Comparison of ENCODE assay signal across 13 cellular contexts in genomic region chr14:105025429-105025828, GRCh38. TPM values are rescaled to one million over a fixed set of nuclear protein-coding genes. Genes with fewer than 3 reads are reported as not detected.
DNase-seq lines count a peak whose midpoint lies in the region; ATAC-seq and TF ChIP-seq lines count a peak whose summit lies in the region.
"Had no signal": no experiment of that assay in that cellular context is flagged by ENCODE, and none has a peak within 500 bp of the region (broad histone marks: within the 10 kb centered on the region; RNA-seq: fewer than 3 reads in every experiment).

No MANE protein-coding gene starts in this region.

- H3K4me2 ChIP-seq in SK-N-SH = peak overlapping the region; percentile 53
- H3K4me2 ChIP-seq: GM23338 had no signal

- WGBS in SK-N-SH (ENCODE audit: low lambda C conversion rate) = 92% methylated on average over 6 of the region's 6 CpGs

- peaks cover 20% of the 10 kb centered on the region for H3K79me2 ChIP-seq in SK-N-SH (ENCODE audit: insufficient read depth)

- TF ChIP-seq EP300 in SK-N-SH (IDR thresholded peaks at IDR 0.05; ENCODE audit: borderline replicate concordance in 1 of 2, low read depth in 1 of 2, low read length in 1 of 2) = no peak

- peak overlapping the region; percentile 0 to 99; a peak in 3 of 4 replicates for H3K27ac ChIP-seq in SK-N-SH (ENCODE audit: low read depth in 2 of 2, low read length in 1 of 2)

- peak overlapping the region; percentile 87 for H3K27ac Mint-ChIP-seq in activated naive CD8-positive, alpha-beta T cell treated with anti-CD3 and anti-CD28 coated beads, Interleukin-2, amount 50 U/mL, for 24 hours
- H3K27ac Mint-ChIP-seq in natural killer cell treated with Interleukin-12 subunit alpha and Interleukin-12 subunit beta and Interleukin-15 and Interleukin-18, amount 100 ng/mL, for 72 hours = peak overlapping the region; percentile 48 to 96
- H3K27ac Mint-ChIP-seq: GM23338 had no signal

- H3K4me3 Mint-ChIP-seq in activated naive CD8-positive, alpha-beta T cell treated with anti-CD3 and anti-CD28 coated beads, Interleukin-2, amount 50 U/mL, for 24 hours = no peak overlapping the region
- peak overlapping the region; percentile 74 for H3K4me3 Mint-ChIP-seq in natural killer cell treated with Interleukin-12 subunit alpha and Interleukin-12 subunit beta and Interleukin-15 and Interleukin-18, amount 100 ng/mL, for 72 hours
- H3K4me3 Mint-ChIP-seq: GM23338 had no signal

- POLR2A ChIA-PET in SK-N-SH (lab: Yijun Ruan, JAX) = no interaction called here

- H3F3A ChIP-seq in SK-N-SH (replicated peaks; ENCODE audit: insufficient read depth) = peaks cover 60% of the 10 kb centered on the region

- no peaks in the 10 kb centered on the region for H3K9me3 Mint-ChIP-seq in activated naive CD8-positive, alpha-beta T cell treated with anti-CD3 and anti-CD28 coated beads, Interleukin-2, amount 50 U/mL, for 24 hours
- no peaks in the 10 kb centered on the region for H3K9me3 Mint-ChIP-seq in natural killer cell treated with Interleukin-12 subunit alpha and Interleukin-12 subunit beta and Interleukin-15 and Interleukin-18, amount 100 ng/mL, for 72 hours
- H3K9me3 Mint-ChIP-seq: GM23338 had no signal

- no peaks in the 10 kb centered on the region for H3K27me3 Mint-ChIP-seq in activated naive CD8-positive, alpha-beta T cell treated with anti-CD3 and anti-CD28 coated beads, Interleukin-2, amount 50 U/mL, for 24 hours
- H3K27me3 Mint-ChIP-seq in natural killer cell treated with Interleukin-12 subunit alpha and Interleukin-12 subunit beta and Interleukin-15 and Interleukin-18, amount 100 ng/mL, for 72 hours = no peaks in the 10 kb centered on the region

- H4K20me1 ChIP-seq in SK-N-SH (ENCODE audit: insufficient read depth) = no peaks in the 10 kb centered on the region

- H3K4me1 ChIP-seq in SK-N-SH (ENCODE audit: control insufficient read depth in 1 of 2, insufficient read depth in 2 of 2, low read depth in 1 of 2, low read length in 1 of 2) = peaks cover 19 to 30% of the 10 kb centered on the region in 2 experiments; a peak in 2 of 4 replicates

- TF ChIP-seq RAD21 in SK-N-SH (IDR thresholded peaks at IDR 0.05; ENCODE audit: low read length) = no peak

- CTCF ChIA-PET in SK-N-SH (lab: Yijun Ruan, JAX) = interaction anchor here (1.3 kb wide), 1 partner anchor 20 kb away, joined by 3 read pairs; no protein-coding TSS in a partner anchor

- no peak for DNase-seq in SK-N-SH
- DNase-seq in HT1080 (ENCODE audit: low read depth) = peak; percentile 51
- DNase-seq in activated naive CD8-positive, alpha-beta T cell treated with anti-CD3 and anti-CD28 coated beads, Interleukin-2, amount 50 U/mL, for 24 hours = no peak
- no peak for DNase-seq in natural killer cell treated with Interleukin-12 subunit alpha and Interleukin-12 subunit beta and Interleukin-15 and Interleukin-18, amount 100 ng/mL, for 72 hours (ENCODE audit: low spot score)
- DNase-seq in NOMO-1 treated with DMSO at 0.1 percent for 48 hours (lab: John Stamatoyannopoulos, UW; ENCODE audit: unreplicated experiment) = no peak
- no peak for DNase-seq in Ammon's horn (ENCODE audit: low spot score)
- DNase-seq: left ventricle myocardium superior, NCI-H1436 treated with DMSO at 0.1 percent for 48 hours, NCI-H510A had no signal

- 0 out of 4 replicates have a peak overlapping the region, but pooled peaks of 1 of the 2 experiments have one; percentile 3 for H3K4me3 ChIP-seq in SK-N-SH (ENCODE audit: low read depth in 2 of 2, low read length in 1 of 2)
- H3K4me3 ChIP-seq: GM23338 had no signal

- H3K27me3 ChIP-seq in SK-N-SH (ENCODE audit: insufficient read depth) = no peaks in the 10 kb centered on the region

- no peaks in the 10 kb centered on the region for H3K36me3 ChIP-seq in SK-N-SH (replicated peaks in 1 of 2; ENCODE audit: control insufficient read depth in 1 of 2, insufficient read depth in 2 of 2, low read length in 1 of 2)

- TF ChIP-seq CTCF in SK-N-SH (IDR thresholded peaks at IDR 0.05) = no peak

- no peaks in the 10 kb centered on the region for H3K9me2 ChIP-seq in SK-N-SH

- H3K9ac ChIP-seq in SK-N-SH = peak overlapping the region; percentile 67

- ATAC-seq in SK-N-SH treated with all-trans-retinoic acid at 6 μM for 48 hours = no peak
- ATAC-seq in activated naive CD8-positive, alpha-beta T cell treated with anti-CD3 and anti-CD28 coated beads, Interleukin-2, amount 50 U/mL, for 24 hours = no peak
- ATAC-seq in natural killer cell treated with Interleukin-12 subunit alpha and Interleukin-12 subunit beta and Interleukin-15 and Interleukin-18, amount 100 ng/mL, for 72 hours = no peak
- ATAC-seq in GM21737 (IDR thresholded peaks at IDR 0.05; ENCODE audit: unreplicated experiment) = no peak
- ATAC-seq: GM23338, left ventricle myocardium superior had no signal

- peaks cover 53% of the 10 kb centered on the region for H3K4me1 Mint-ChIP-seq in activated naive CD8-positive, alpha-beta T cell treated with anti-CD3 and anti-CD28 coated beads, Interleukin-2, amount 50 U/mL, for 24 hours
- peaks cover 15 to 43% of the 10 kb centered on the region in 2 donors for H3K4me1 Mint-ChIP-seq in natural killer cell treated with Interleukin-12 subunit alpha and Interleukin-12 subunit beta and Interleukin-15 and Interleukin-18, amount 100 ng/mL, for 72 hours (ENCODE audit: low read depth in 2 of 2)

- H2AFZ ChIP-seq in SK-N-SH (ENCODE audit: low read depth) = no peak overlapping the region
- H2AFZ ChIP-seq: GM23338 had no signal

- H3K36me3 Mint-ChIP-seq in activated naive CD8-positive, alpha-beta T cell treated with anti-CD3 and anti-CD28 coated beads, Interleukin-2, amount 50 U/mL, for 24 hours (ENCODE audit: low read depth) = peaks cover 4% of the 10 kb centered on the region
- H3K36me3 Mint-ChIP-seq in natural killer cell treated with Interleukin-12 subunit alpha and Interleukin-12 subunit beta and Interleukin-15 and Interleukin-18, amount 100 ng/mL, for 72 hours = no peaks in the 10 kb centered on the region

- no peaks in the 10 kb centered on the region for H3K9me3 ChIP-seq in SK-N-SH

TF ChIP-seq in SK-N-SH, 30 proteins besides CTCF, POLR2A, EP300 and RAD21 (continues in another document):
- TF ChIP-seq POLR2AphosphoS5 (IDR thresholded peaks at IDR 0.05; ENCODE audit: low read depth, low read length) = no peak
- TF ChIP-seq EZH2phosphoT487 (IDR thresholded peaks at IDR 0.05; ENCODE audit: borderline replicate concordance, low read depth) = no peak

RNA-seq across cellular contexts. Expression of gene CDCA4, which starts 4.5 kb away (rescaled TPM):
- polyA plus RNA-seq in SK-N-SH (2012; rRNA removed) = 23.7 and 26.8 TPM in 2 replicates
- 15.1 and 21.2 TPM in 2 replicates for polyA plus RNA-seq in SK-N-SH (2012; cell fraction: cytosol; rRNA removed)
- polyA plus RNA-seq in SK-N-SH (2012; cell fraction: nucleus; rRNA removed) = 15.7 and 19.5 TPM in 2 replicates
- total RNA-seq in HT1080 (2014; rRNA removed; shearing (Covaris generic)) = 70.9 and 87.9 TPM in 2 replicates
- polyA plus RNA-seq in HT1080 (2015; cell fraction: cytosol; rRNA removed) = 77.8 and 87.3 TPM in 2 replicates
- 53.0 and 55.8 TPM in 2 replicates for polyA plus RNA-seq in HT1080 (2015; cell fraction: nucleus; rRNA removed)
- total RNA-seq in natural killer cell treated with Interleukin-12 subunit alpha and Interleukin-12 subunit beta and Interleukin-15 and Interleukin-18, amount 100 ng/mL, for 72 hours = 10 to 100 TPM; 39.9 to 71.5 TPM

RNA-seq across cellular contexts. Expression of gene GPR132, which starts 39.8 kb away (rescaled TPM):
- polyA plus RNA-seq in SK-N-SH (2012; rRNA removed) = 0.03 TPM in 1 of 2 replicates, not detected in the other
- polyA plus RNA-seq in SK-N-SH (2012; cell fraction: cytosol; rRNA removed) = 0.03 TPM in 1 of 2 replicates, not detected in the other
- 0.28 and 0.37 TPM in 2 replicates for polyA plus RNA-seq in SK-N-SH (2012; cell fraction: nucleus; rRNA removed)
- 0.21 and 0.40 TPM in 2 replicates for total RNA-seq in HT1080 (2014; rRNA removed; shearing (Covaris generic))
- polyA plus RNA-seq in HT1080 (2015; cell fraction: cytosol; rRNA removed) = 0.28 and 0.37 TPM in 2 replicates
- 0.14 and 0.23 TPM in 2 replicates for polyA plus RNA-seq in HT1080 (2015; cell fraction: nucleus; rRNA removed)
- 10 to 100 TPM; 80.9 to 88.3 TPM for total RNA-seq in natural killer cell treated with Interleukin-12 subunit alpha and Interleukin-12 subunit beta and Interleukin-15 and Interleukin-18, amount 100 ng/mL, for 72 hours
- polyA plus RNA-seq: GM23338, neural cell had no signal

RNA-seq across cellular contexts. Expression of gene CLBA1, which starts 39.8 kb away (rescaled TPM):
- polyA plus RNA-seq in SK-N-SH (2012; rRNA removed) = 18.5 and 21.4 TPM in 2 replicates
- 15.0 and 15.3 TPM in 2 replicates for polyA plus RNA-seq in SK-N-SH (2012; cell fraction: cytosol; rRNA removed)
- 72.4 and 86.2 TPM in 2 replicates for polyA plus RNA-seq in SK-N-SH (2012; cell fraction: nucleus; rRNA removed)
- 5.1 and 5.4 TPM in 2 replicates for total RNA-seq in HT1080 (2014; rRNA removed; shearing (Covaris generic))
- polyA plus RNA-seq in HT1080 (2015; cell fraction: cytosol; rRNA removed) = 6.5 and 7.1 TPM in 2 replicates
- 24.1 and 30.5 TPM in 2 replicates for polyA plus RNA-seq in HT1080 (2015; cell fraction: nucleus; rRNA removed)
- total RNA-seq in natural killer cell treated with Interleukin-12 subunit alpha and Interleukin-12 subunit beta and Interleukin-15 and Interleukin-18, amount 100 ng/mL, for 72 hours = 1 to 10 TPM; 1.2 to 1.5 TPM

RNA-seq across cellular contexts. Expression of gene AHNAK2, which starts 47.3 kb away (rescaled TPM):
- polyA plus RNA-seq in SK-N-SH (2012; rRNA removed) = 33.5 and 36.6 TPM in 2 replicates
- 22.9 and 24.7 TPM in 2 replicates for polyA plus RNA-seq in SK-N-SH (2012; cell fraction: cytosol; rRNA removed)
- 70.6 and 92.7 TPM in 2 replicates for polyA plus RNA-seq in SK-N-SH (2012; cell fraction: nucleus; rRNA removed)
- 52.6 and 54.6 TPM in 2 replicates for total RNA-seq in HT1080 (2014; rRNA removed; shearing (Covaris generic))
- polyA plus RNA-seq in HT1080 (2015; cell fraction: cytosol; rRNA removed) = 13.5 and 15.1 TPM in 2 replicates
- polyA plus RNA-seq in HT1080 (2015; cell fraction: nucleus; rRNA removed) = 172 and 182 TPM in 2 replicates
- not detected for total RNA-seq in natural killer cell treated with Interleukin-12 subunit alpha and Interleukin-12 subunit beta and Interleukin-15 and Interleukin-18, amount 100 ng/mL, for 72 hours

Comparison
In these comparisons a context has a peak if more than half of its experiments do, and no peak if none do; other contexts are left out.
1. RNA of gene GPR132, which starts 39.8 kb away (total RNA-seq): 80.9 to 88.3 TPM in natural killer cell treated with Interleukin-12 subunit alpha and Interleukin-12 subunit beta and Interleukin-15 and Interleukin-18, amount 100 ng/mL, for 72 hours; 0.21 to 0.40 TPM in HT1080; every median in the first group is over 10 times any median in the second.